In the genomic region with DNA sequence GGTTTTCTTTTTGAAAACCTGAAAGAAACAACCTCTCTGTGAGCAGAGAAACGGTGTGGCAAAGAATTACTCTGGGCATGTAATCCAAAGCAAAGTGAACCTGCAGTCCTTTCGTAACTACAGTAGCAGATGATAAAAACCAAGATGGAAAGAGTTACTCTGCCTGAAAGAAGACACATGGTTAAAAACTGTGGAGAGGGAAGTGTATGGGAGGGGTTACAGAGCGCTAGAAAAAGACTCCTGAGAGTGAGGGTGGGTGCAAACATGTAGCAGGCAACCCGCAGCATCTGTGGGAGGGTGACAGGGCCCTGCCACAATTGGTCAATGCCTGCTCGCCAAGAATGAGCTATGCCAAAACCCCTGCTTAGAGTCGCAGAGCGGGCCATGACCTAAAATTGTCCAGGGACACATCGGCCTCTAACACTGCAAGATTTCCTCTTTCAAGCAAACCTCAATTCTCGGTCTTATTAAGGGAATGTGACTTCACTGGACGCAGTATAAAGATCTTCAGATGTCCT, we compare ENCODE assay signal across 7 cellular contexts. TPM values are rescaled to one million over a fixed set of nuclear protein-coding genes. Genes with fewer than 3 reads are reported as not detected.
A peak's percentile ranks its signal among the peaks of the same experiment; 100 is the strongest.
DNase-seq lines count a peak whose midpoint lies in the region; ATAC-seq, FAIRE-seq and TF ChIP-seq lines count a peak whose summit lies in the region.

No MANE protein-coding gene starts in this region.

- peak overlapping the region; percentile 94 for H3K9ac ChIP-seq in mesendoderm (ENCODE audit: low read length)

- H3K4me3 ChIP-seq in SJSA1 (peak overlapping the region; percentile 62), mesendoderm (ENCODE audit: low read length) (peak overlapping the region; percentile 75), testis (peak overlapping the region; percentile 78 to 90)

- H4K8ac ChIP-seq in mesendoderm (ENCODE audit: low read depth, low read length), result no peak overlapping the region

- H3K56ac ChIP-seq in mesendoderm (ENCODE audit: low read length), result peak overlapping the region; percentile 97

- TF ChIP-seq CTCF in testis (IDR thresholded peaks at IDR 0.05), result peak in 1 of 3 experiments; percentile 8

- H3K79me1 ChIP-seq in mesendoderm (ENCODE audit: low read length), result no peaks in the 10 kb centered on the region

- TF ChIP-seq POLR2A in GM12892 (IDR thresholded peaks at IDR 0.05; ENCODE audit: low read depth, low read length), result no peak
- TF ChIP-seq POLR2A in testis (IDR thresholded peaks at IDR 0.05), result no peak

- intact Hi-C loops in testis (cut with DNase I; ENCODE audit: low total_unique reads), result no loop called here

- H3K4me1 ChIP-seq in SJSA1 (replicated peaks) (peaks cover 8% of the 10 kb centered on the region), mesendoderm (ENCODE audit: control insufficient read depth, low read depth, low read length) (no peaks in the 10 kb centered on the region), testis (peaks cover 8% of the 10 kb centered on the region)

- peak; percentile 53 for FAIRE-seq in GM12892 (lab: Jason Lieb, UNC)
- no peak for FAIRE-seq in RCC 7860 (lab: Jason Lieb, UNC)

- WGBS in mesendoderm (ENCODE audit: extremely low coverage, insufficient coverage, low lambda C conversion rate), result no CpG with 5 or more reads among the region's 10 CpGs
- WGBS in testis, 2 donors, result 3 to 5% methylated on average over 10 of the region's 10 CpGs

- H3K27me3 ChIP-seq in SJSA1 (replicated peaks) (no peaks in the 10 kb centered on the region), mesendoderm (ENCODE audit: insufficient read depth, low read length, poor library complexity) (no peaks in the 10 kb centered on the region), testis (no peaks in the 10 kb centered on the region)

- no peak overlapping the region for H3K4ac ChIP-seq in mesendoderm (ENCODE audit: low read depth, low read length)

- H2AK5ac ChIP-seq in mesendoderm (ENCODE audit: low read length), result no peak overlapping the region

- H3K27ac ChIP-seq in SJSA1 (peak overlapping the region; percentile 82), cingulate gyrus (ENCODE audit: low read depth, low read length) (peak overlapping the region; percentile 93), mesendoderm (ENCODE audit: low read depth, low read length) (peak overlapping the region; percentile 72), testis (peak overlapping the region; percentile 75 to 95)

- H2BK15ac ChIP-seq in mesendoderm (replicated peaks; ENCODE audit: low read depth), result no peak overlapping the region

- H4K5ac ChIP-seq in mesendoderm (ENCODE audit: low read length), result no peak overlapping the region

- H3K23ac ChIP-seq in mesendoderm (ENCODE audit: low read length), result no peak overlapping the region

- H3K79me2 ChIP-seq in mesendoderm (ENCODE audit: control insufficient read depth, insufficient read depth, low read length), result no peaks in the 10 kb centered on the region

- no peaks in the 10 kb centered on the region for H3K9me3 ChIP-seq in SJSA1 (replicated peaks)
- H3K9me3 ChIP-seq in testis, result no peaks in the 10 kb centered on the region

- peak; percentile 25 for ATAC-seq in HG02884 (IDR thresholded peaks at IDR 0.05; ENCODE audit: unreplicated experiment)

- DNase-seq in GM12892 (ENCODE audit: insufficient read length) (no peak), SJSA1 (ENCODE audit: low read depth in 1 of 2, low spot score in 2 of 2) (no peak), mesendoderm (no peak), testis (no peak), RCC 7860 (ENCODE audit: low spot score) (no peak)

- peaks cover 27% of the 10 kb centered on the region for H3K36me3 ChIP-seq in SJSA1
- H3K36me3 ChIP-seq in mesendoderm (ENCODE audit: control insufficient read depth, insufficient read depth, low read length), result peaks cover 9% of the 10 kb centered on the region
- H3K36me3 ChIP-seq in testis (ENCODE audit: low read depth, missing control alignments), result no peaks in the 10 kb centered on the region

- H3K4me2 ChIP-seq in mesendoderm (ENCODE audit: low read length), result peak overlapping the region; percentile 68

- no peak overlapping the region for H3K18ac ChIP-seq in mesendoderm (ENCODE audit: low read length)

- no peak overlapping the region for H2BK120ac ChIP-seq in mesendoderm (ENCODE audit: low read depth, low read length)

- H2BK5ac ChIP-seq in mesendoderm (ENCODE audit: low read length), result no peak overlapping the region

RNA-seq across cellular contexts. Expression of gene PRKAG1, which starts 0.8 kb away (rescaled TPM):
- 48.0 TPM for polyA plus RNA-seq in GM12892 (2012; ENCODE audit: missing spikeins)
- 36.4 and 47.3 TPM in 2 replicates for total RNA-seq in SJSA1 (2014; rRNA removed; shearing (Covaris generic))
- 25.8 TPM for polyA plus RNA-seq in mesendoderm (2013, experiment 1 of 2)
- 25.6 TPM for polyA plus RNA-seq in mesendoderm (2013, experiment 2 of 2)
- 10 to 100 TPM; 52.7 to 59.6 TPM for total RNA-seq in testis
- 80.7 TPM for polyA plus RNA-seq in testis (ENCODE audit: insufficient read depth, low read depth, low replicate concordance)

RNA-seq across cellular contexts. Expression of gene DDN, which starts 18.6 kb away (rescaled TPM):
- polyA plus RNA-seq in GM12892 (2012; ENCODE audit: missing spikeins), result 2.2 TPM
- 0.34 TPM in 1 of 2 replicates, not detected in the other for total RNA-seq in SJSA1 (2014; rRNA removed; shearing (Covaris generic))
- 0.04 TPM for polyA plus RNA-seq in mesendoderm (2013, experiment 1 of 2)
- 0.06 TPM for polyA plus RNA-seq in mesendoderm (2013, experiment 2 of 2)
- total RNA-seq in testis, result under 1 TPM; 0.31 to 0.55 TPM
- polyA plus RNA-seq in testis (ENCODE audit: insufficient read depth, low read depth, low replicate concordance), result 0.96 TPM

RNA-seq across cellular contexts. Expression of gene WNT1, which starts 39.7 kb away (rescaled TPM):
- not detected for polyA plus RNA-seq in GM12892 (2012; ENCODE audit: missing spikeins)
- not detected in 2 replicates for total RNA-seq in SJSA1 (2014; rRNA removed; shearing (Covaris generic))
- not detected for polyA plus RNA-seq in mesendoderm (2013, experiment 1 of 2)
- polyA plus RNA-seq in mesendoderm (2013, experiment 2 of 2), result not detected
- 1 to 10 TPM; 1.2 to 1.4 TPM for total RNA-seq in testis
- 0.62 TPM for polyA plus RNA-seq in testis (ENCODE audit: insufficient read depth, low read depth, low replicate concordance)

RNA-seq across cellular contexts. Expression of gene KMT2D, which starts 42.8 kb away (rescaled TPM):
- 15.8 TPM for polyA plus RNA-seq in GM12892 (2012; ENCODE audit: missing spikeins)
- total RNA-seq in SJSA1 (2014; rRNA removed; shearing (Covaris generic)), result 19.9 and 22.6 TPM in 2 replicates
- polyA plus RNA-seq in mesendoderm (2013, experiment 1 of 2), result 20.5 TPM
- 19.3 TPM for polyA plus RNA-seq in mesendoderm (2013, experiment 2 of 2)
- 100 to 1,000 TPM; 148 to 169 TPM for total RNA-seq in testis
- polyA plus RNA-seq in testis (ENCODE audit: insufficient read depth, low read depth, low replicate concordance), result 67.1 TPM

RNA-seq across cellular contexts. Expression of gene WNT10B, which starts 46.3 kb away (rescaled TPM):
- 0.36 TPM for polyA plus RNA-seq in GM12892 (2012; ENCODE audit: missing spikeins)
- total RNA-seq in SJSA1 (2014; rRNA removed; shearing (Covaris generic)), result 0.13 TPM in 1 of 2 replicates, not detected in the other
- 0.11 TPM for polyA plus RNA-seq in mesendoderm (2013, experiment 1 of 2)
- polyA plus RNA-seq in mesendoderm (2013, experiment 2 of 2), result 0.18 TPM
- 1 to 10 TPM; 1.1 to 3.1 TPM for total RNA-seq in testis
- polyA plus RNA-seq in testis (ENCODE audit: insufficient read depth, low read depth, low replicate concordance), result 1.8 TPM
